Comparison of ENCODE assay signal across 3 cellular contexts in the genomic region with DNA sequence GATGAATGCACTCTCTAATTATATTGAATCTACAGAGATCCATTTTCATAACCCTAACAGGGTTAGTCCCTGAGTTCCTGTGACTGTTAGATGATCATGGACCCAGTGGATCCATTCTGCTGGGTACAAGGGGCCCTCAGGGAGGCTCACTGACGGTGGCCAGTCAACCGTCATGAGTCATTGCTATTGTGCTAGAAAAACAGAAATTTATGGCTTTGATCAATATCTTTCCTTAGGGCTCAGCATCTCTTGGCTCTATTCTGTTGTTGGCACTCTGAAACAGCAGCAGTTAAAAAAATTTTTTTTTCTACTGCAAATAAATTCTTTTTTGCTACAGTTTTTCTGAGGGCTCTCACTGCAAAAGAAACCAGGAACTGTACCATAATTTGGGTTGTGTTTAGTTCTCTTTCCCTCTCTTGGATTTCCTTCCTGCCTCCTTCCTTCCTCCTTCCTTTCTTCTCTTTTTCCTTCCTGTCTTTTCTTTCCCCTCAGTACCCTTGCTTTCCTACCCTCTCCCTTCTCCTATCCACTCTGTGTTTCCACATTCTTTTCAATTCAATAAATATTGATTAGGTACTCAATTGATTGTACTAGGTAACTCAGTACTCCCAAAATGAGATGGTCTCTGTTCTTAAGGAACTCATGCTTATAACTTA.
A peak's percentile ranks its signal among the peaks of the same experiment; 100 is the strongest.
TF ChIP-seq lines count a peak whose summit lies in the region.

No MANE protein-coding gene starts in this region.

TF ChIP-seq in SK-N-SH, 30 proteins besides CTCF, POLR2A, EP300 and RAD21:
- TF ChIP-seq, protein P1, sequence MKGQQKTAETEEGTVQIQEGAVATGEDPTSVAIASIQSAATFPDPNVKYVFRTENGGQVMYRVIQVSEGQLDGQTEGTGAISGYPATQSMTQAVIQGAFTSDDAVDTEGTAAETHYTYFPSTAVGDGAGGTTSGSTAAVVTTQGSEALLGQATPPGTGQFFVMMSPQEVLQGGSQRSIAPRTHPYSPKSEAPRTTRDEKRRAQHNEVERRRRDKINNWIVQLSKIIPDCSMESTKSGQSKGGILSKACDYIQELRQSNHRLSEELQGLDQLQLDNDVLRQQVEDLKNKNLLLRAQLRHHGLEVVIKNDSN (IDR thresholded peaks at IDR 0.05; ENCODE audit: borderline replicate concordance, low read depth), result no peak
- TF ChIP-seq TCF12 (IDR thresholded peaks at IDR 0.05) (peak; percentile 77), YY1 (IDR thresholded peaks at IDR 0.05; ENCODE audit: low read depth) (no peak), TEAD4 (IDR thresholded peaks at IDR 0.05; ENCODE audit: borderline replicate concordance, insufficient read depth) (no peak), NFIC (IDR thresholded peaks at IDR 0.05; ENCODE audit: borderline replicate concordance) (peak; percentile 66), FOSL2 (IDR thresholded peaks at IDR 0.05; ENCODE audit: borderline replicate concordance, low read depth) (peak; percentile 53; the same call in 1 of the 2 replicates), JUND (IDR thresholded peaks at IDR 0.05) (peak; percentile 74), MAX (IDR thresholded peaks at IDR 0.05; ENCODE audit: low read depth) (no peak)
- TF ChIP-seq, protein P2, sequence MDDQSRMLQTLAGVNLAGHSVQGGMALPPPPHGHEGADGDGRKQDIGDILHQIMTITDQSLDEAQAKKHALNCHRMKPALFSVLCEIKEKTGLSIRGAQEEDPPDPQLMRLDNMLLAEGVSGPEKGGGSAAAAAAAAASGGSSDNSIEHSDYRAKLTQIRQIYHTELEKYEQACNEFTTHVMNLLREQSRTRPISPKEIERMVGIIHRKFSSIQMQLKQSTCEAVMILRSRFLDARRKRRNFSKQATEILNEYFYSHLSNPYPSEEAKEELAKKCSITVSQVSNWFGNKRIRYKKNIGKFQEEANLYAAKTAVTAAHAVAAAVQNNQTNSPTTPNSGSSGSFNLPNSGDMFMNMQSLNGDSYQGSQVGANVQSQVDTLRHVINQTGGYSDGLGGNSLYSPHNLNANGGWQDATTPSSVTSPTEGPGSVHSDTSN (IDR thresholded peaks at IDR 0.05), result peak; percentile 87

TF ChIP-seq in SK-N-SH treated with all-trans-retinoic acid at 6 μM for 48 hours, 23 proteins besides CTCF, POLR2A, EP300 and RAD21:
- TF ChIP-seq SNAI2 (CRISPR knock-in tag; IDR thresholded peaks at IDR 0.05), result no peak
- TF ChIP-seq, protein P3, sequence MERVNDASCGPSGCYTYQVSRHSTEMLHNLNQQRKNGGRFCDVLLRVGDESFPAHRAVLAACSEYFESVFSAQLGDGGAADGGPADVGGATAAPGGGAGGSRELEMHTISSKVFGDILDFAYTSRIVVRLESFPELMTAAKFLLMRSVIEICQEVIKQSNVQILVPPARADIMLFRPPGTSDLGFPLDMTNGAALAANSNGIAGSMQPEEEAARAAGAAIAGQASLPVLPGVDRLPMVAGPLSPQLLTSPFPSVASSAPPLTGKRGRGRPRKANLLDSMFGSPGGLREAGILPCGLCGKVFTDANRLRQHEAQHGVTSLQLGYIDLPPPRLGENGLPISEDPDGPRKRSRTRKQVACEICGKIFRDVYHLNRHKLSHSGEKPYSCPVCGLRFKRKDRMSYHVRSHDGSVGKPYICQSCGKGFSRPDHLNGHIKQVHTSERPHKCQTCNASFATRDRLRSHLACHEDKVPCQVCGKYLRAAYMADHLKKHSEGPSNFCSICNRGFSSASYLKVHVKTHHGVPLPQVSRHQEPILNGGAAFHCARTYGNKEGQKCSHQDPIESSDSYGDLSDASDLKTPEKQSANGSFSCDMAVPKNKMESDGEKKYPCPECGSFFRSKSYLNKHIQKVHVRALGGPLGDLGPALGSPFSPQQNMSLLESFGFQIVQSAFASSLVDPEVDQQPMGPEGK (CRISPR knock-in tag; IDR thresholded peaks at IDR 0.05; ENCODE audit: borderline replicate concordance), result no peak
- TF ChIP-seq ARNTL (CRISPR knock-in tag; IDR thresholded peaks at IDR 0.05; ENCODE audit: borderline replicate concordance, low read depth), result no peak
- TF ChIP-seq PPARA (CRISPR knock-in tag; IDR thresholded peaks at IDR 0.05; ENCODE audit: borderline replicate concordance), result no peak
- no peak for TF ChIP-seq GLIS3 (CRISPR knock-in tag; IDR thresholded peaks at IDR 0.05)
- TF ChIP-seq ESRRG (CRISPR knock-in tag; IDR thresholded peaks at IDR 0.05), result no peak
- no peak for TF ChIP-seq CSDC2 (CRISPR knock-in tag; IDR thresholded peaks at IDR 0.05)
- TF ChIP-seq ZFP3 (CRISPR knock-in tag; IDR thresholded peaks at IDR 0.05), result no peak
- no peak for TF ChIP-seq CSRNP3 (CRISPR knock-in tag; IDR thresholded peaks at IDR 0.05)

TF ChIP-seq in endothelial cell of umbilical vein, 7 proteins besides CTCF, POLR2A, EP300 and RAD21:
- TF ChIP-seq GATA2 (IDR thresholded peaks at IDR 0.05; ENCODE audit: insufficient read depth, insufficient read length, low read depth, low read length), result peak; percentile 73
- TF ChIP-seq EZH2 (IDR thresholded peaks at IDR 0.05; ENCODE audit: borderline replicate concordance, low read depth, low read length, severe bottlenecking), result no peak
- peak; percentile 28 for TF ChIP-seq JUN (IDR thresholded peaks at IDR 0.05; ENCODE audit: borderline replicate concordance, insufficient read depth, insufficient read length, low read depth)
- no peak for TF ChIP-seq MAX (IDR thresholded peaks at IDR 0.05; ENCODE audit: insufficient read depth, insufficient read length)
